ENCODE assay signal across 16 cellular contexts in the genomic region with DNA sequence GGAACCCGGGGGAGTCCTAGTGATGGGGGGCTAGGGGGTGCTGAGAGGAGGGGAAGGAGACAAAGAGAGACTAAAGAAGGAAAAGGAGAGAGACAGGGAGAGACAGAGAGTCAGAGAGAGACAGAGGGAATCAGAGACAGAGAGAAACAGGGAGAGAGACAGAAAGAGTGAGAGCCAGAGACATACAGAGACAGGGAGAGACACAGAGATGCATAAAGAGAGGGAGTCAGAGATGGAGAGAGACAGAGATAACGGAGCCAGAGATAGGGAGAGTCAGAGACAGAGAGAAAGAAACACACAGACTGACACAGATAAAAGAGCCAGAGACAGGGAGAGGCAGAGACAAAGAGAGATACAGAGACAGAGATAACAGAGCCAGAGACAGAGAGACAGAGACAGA. TPM values are rescaled to one million over a fixed set of nuclear protein-coding genes. Genes with fewer than 3 reads are reported as not detected.
A peak's percentile ranks its signal among the peaks of the same experiment; 100 is the strongest.
DNase-seq lines count a peak whose midpoint lies in the region; ATAC-seq and TF ChIP-seq lines count a peak whose summit lies in the region.
"Had no signal": no experiment of that assay in that cellular context is flagged by ENCODE, and none has a peak within 500 bp of the region (broad histone marks: within the 10 kb centered on the region; RNA-seq: fewer than 3 reads in every experiment).

No MANE protein-coding gene starts in this region.

- no peak for TF ChIP-seq POLR2A in thyroid gland (IDR thresholded peaks at IDR 0.05)

- H3K36me3 Mint-ChIP-seq in activated T-helper 17 cell treated with anti-CD3 and anti-CD28 coated beads, Interleukin-2, amount 50 U/mL, for 72 hours (ENCODE audit: low read depth) = peaks cover 18% of the 10 kb centered on the region
- no peaks in the 10 kb centered on the region for H3K36me3 Mint-ChIP-seq in mesothelial cell of epicardium

- peaks cover 11% of the 10 kb centered on the region; the same call in 1 of the 2 replicates for H4K20me1 ChIP-seq in BLaER1

- H3K27me3 Mint-ChIP-seq in activated T-helper 17 cell treated with anti-CD3 and anti-CD28 coated beads, Interleukin-2, amount 50 U/mL, for 72 hours = peaks cover 31% of the 10 kb centered on the region
- H3K27me3 Mint-ChIP-seq in mesothelial cell of epicardium (ENCODE audit: low read depth) = peaks cover 49% of the 10 kb centered on the region

- peak overlapping the region; percentile 86 for H3K4me3 Mint-ChIP-seq in activated T-helper 17 cell treated with anti-CD3 and anti-CD28 coated beads, Interleukin-2, amount 50 U/mL, for 72 hours
- H3K4me3 Mint-ChIP-seq in mesothelial cell of epicardium = peak overlapping the region; percentile 80

- H3K27ac Mint-ChIP-seq in activated T-helper 17 cell treated with anti-CD3 and anti-CD28 coated beads, Interleukin-2, amount 50 U/mL, for 72 hours = peak overlapping the region; percentile 75
- H3K27ac Mint-ChIP-seq in mesothelial cell of epicardium = peak overlapping the region; percentile 7

- peaks cover 31% of the 10 kb centered on the region for H3K4me1 Mint-ChIP-seq in activated T-helper 17 cell treated with anti-CD3 and anti-CD28 coated beads, Interleukin-2, amount 50 U/mL, for 72 hours
- peaks cover 23% of the 10 kb centered on the region for H3K4me1 Mint-ChIP-seq in mesothelial cell of epicardium

- peak overlapping the region; percentile 74 for H3K27ac ChIP-seq in BLaER1
- no peak overlapping the region for H3K27ac ChIP-seq in thyroid gland
- H3K27ac ChIP-seq: parathyroid adenoma had no signal

- peak overlapping the region; percentile 87 for H3K4me2 ChIP-seq in BLaER1

- ATAC-seq in activated T-helper 17 cell treated with anti-CD3 and anti-CD28 coated beads, Interleukin-2, amount 50 U/mL, for 72 hours (replicated peaks) = no peak
- no peak for ATAC-seq in HG03521 (IDR thresholded peaks at IDR 0.05; ENCODE audit: unreplicated experiment)
- ATAC-seq: SK-N-SH treated with all-trans-retinoic acid at 6 μM for 48 hours had no signal

- DNase-seq in GM06990 (ENCODE audit: extremely low read depth, insufficient read length) (no peak), mesothelial cell of epicardium (ENCODE audit: low spot score in 2 of 2, unreplicated experiment in 2 of 2) (no peak), NCI-H1092 treated with DMSO at 0.1 percent for 48 hours (lab: John Stamatoyannopoulos, UW) (no peak), DMS79 treated with DMSO at 0.1 percent for 48 hours (lab: John Stamatoyannopoulos, UW) (no peak), thyroid gland (no peak)
- DNase-seq: activated T-cell treated with anti-CD3 and anti-CD28 coated beads, Interleukin-2, amount 50 U/mL, for 48 hours; effector CD4-positive, alpha-beta T cell; stimulated activated CD4-positive, alpha-beta T cell treated with anti-CD3 and anti-CD28 coated beads, Interleukin-12 subunit alpha, Interleukin-12 subunit beta, amount 100 ng/mL, for 4 hours had no signal

- H3K36me3 ChIP-seq in BLaER1 (peaks cover under 1% of the 10 kb centered on the region; the same call in 1 of the 2 replicates), GM06990 (ENCODE audit: control insufficient read depth, insufficient read depth, low read length) (peaks cover 3% of the 10 kb centered on the region; the same call in 1 of the 2 replicates), thyroid gland (no peaks in the 10 kb centered on the region)
- H3K36me3 ChIP-seq: transverse colon had no signal

- no peak overlapping the region for H3K4me3 ChIP-seq in BLaER1
- peak overlapping the region; percentile 46 for H3K4me3 ChIP-seq in GM06990 (replicated peaks; ENCODE audit: low read depth, low read length)
- no peak overlapping the region for H3K4me3 ChIP-seq in thyroid gland (replicated peaks in 1 of 3)

- H3K9me3 ChIP-seq in BLaER1 = no peaks in the 10 kb centered on the region
- no peaks in the 10 kb centered on the region for H3K9me3 ChIP-seq in thyroid gland
- H3K9me3 ChIP-seq: transverse colon had no signal

- intact Hi-C loops in thyroid gland (cut with DNase I) = no loop called here

- H3K27me3 ChIP-seq in BLaER1 (no peaks in the 10 kb centered on the region), GM06990 (replicated peaks; ENCODE audit: control insufficient read depth, insufficient read depth, low read length) (no peaks in the 10 kb centered on the region), thyroid gland (peaks cover 15% of the 10 kb centered on the region)

- H3K9me3 Mint-ChIP-seq in activated T-helper 17 cell treated with anti-CD3 and anti-CD28 coated beads, Interleukin-2, amount 50 U/mL, for 72 hours = no peaks in the 10 kb centered on the region
- no peaks in the 10 kb centered on the region for H3K9me3 Mint-ChIP-seq in mesothelial cell of epicardium

- H3K4me1 ChIP-seq in BLaER1 (peaks cover 60% of the 10 kb centered on the region), thyroid gland (peaks cover 5 to 16% of the 10 kb centered on the region in 2 donors)

- TF ChIP-seq CTCF in GM06990 (IDR thresholded peaks at IDR 0.05; ENCODE audit: insufficient read depth, low read length, poor library complexity, severe bottlenecking) (no peak), mesothelial cell of epicardium (IDR thresholded peaks at IDR 0.05; ENCODE audit: unreplicated experiment) (no peak), thyroid gland (IDR thresholded peaks at IDR 0.05) (no peak)

- peak overlapping the region; percentile 49; the same call in 1 of the 2 replicates for H3K9ac ChIP-seq in BLaER1
- H3K9ac ChIP-seq: parathyroid adenoma had no signal

- WGBS in thyroid gland, 2 donors = 61 to 62% methylated on average over 2 of the region's 2 CpGs

RNA-seq across cellular contexts. Expression of gene TNFSF9, which starts 1.5 kb away (rescaled TPM):
- 1 to 10 TPM; 2.9 to 6.0 TPM for total RNA-seq in activated T-helper 17 cell treated with anti-CD3 and anti-CD28 coated beads, Interleukin-2, amount 50 U/mL, for 72 hours
- total RNA-seq in mesothelial cell of epicardium (0.76 to 1.5 TPM (median 1.1 TPM) in 3 replicates), thyroid gland (under 1 TPM in 2 of 4 donors, not detected in 2; 0.45 to 0.54 TPM)

RNA-seq across cellular contexts. Expression of gene TUBB4A, which starts 27.2 kb away (rescaled TPM):
- 1 to 10 TPM; 2.6 to 2.7 TPM for total RNA-seq in activated T-helper 17 cell treated with anti-CD3 and anti-CD28 coated beads, Interleukin-2, amount 50 U/mL, for 72 hours
- total RNA-seq in mesothelial cell of epicardium = 10.5 to 13.5 TPM (median 13.0 TPM) in 3 replicates
- under 1 TPM in 3 of 4 donors, not detected in 1; 0.22 to 0.67 (median 0.59) TPM for total RNA-seq in thyroid gland
- total RNA-seq: lung microvascular endothelial cell had no signal

RNA-seq across cellular contexts. Expression of gene DENND1C, which starts 47.8 kb away (rescaled TPM):
- total RNA-seq in activated T-helper 17 cell treated with anti-CD3 and anti-CD28 coated beads, Interleukin-2, amount 50 U/mL, for 72 hours = 10 to 100 TPM; 64.3 to 73.2 TPM
- total RNA-seq in mesothelial cell of epicardium = 0.42 to 0.75 TPM (median 0.63 TPM) in 3 replicates
- total RNA-seq in thyroid gland = 1 to 10 TPM in 3 of 4 donors, not detected in 1; 1.3 to 2.1 (median 1.8) TPM
- total RNA-seq: Daoy, lung microvascular endothelial cell had no signal

Comparison
In these comparisons a context has a peak if more than half of its experiments do, and no peak if none do; other contexts are left out.
1. RNA of gene DENND1C, which starts 47.8 kb away (total RNA-seq): 64.3 to 73.2 TPM in activated T-helper 17 cell treated with anti-CD3 and anti-CD28 coated beads, Interleukin-2, amount 50 U/mL, for 72 hours; 1.3 to 2.1 TPM in thyroid gland and 0.42 to 0.75 TPM in mesothelial cell of epicardium; every median in the first group is over 10 times any median in the second.